9 cellular contexts compared by ENCODE assay signal in genomic region chr7:100602889-100603696, GRCh38. TPM values are rescaled to one million over a fixed set of nuclear protein-coding genes. Genes with fewer than 3 reads are reported as not detected.
DNase-seq lines count a peak whose midpoint lies in the region; ATAC-seq and TF ChIP-seq lines count a peak whose summit lies in the region.
"Had no signal": no experiment of that assay in that cellular context is flagged by ENCODE, and none has a peak within 500 bp of the region (broad histone marks: within the 10 kb centered on the region; RNA-seq: fewer than 3 reads in every experiment).

No MANE protein-coding gene starts in this region.

- in situ Hi-C loops in Panc1 (cut with HindIII; ENCODE audit: low pct_unique_long_range_greater_than_20kb, low sequenced_read_pairs), result no loop called here

- H3K27me3 Mint-ChIP-seq in osteocyte (ENCODE audit: unreplicated experiment), result no peaks in the 10 kb centered on the region

- POLR2A ChIA-PET in Panc1 (lab: Charles Lee), result interaction anchor here (0.6 kb wide), 1 partner anchor 18 kb away, joined by 4 read pairs; no protein-coding TSS in a partner anchor

- peaks cover 37% of the 10 kb centered on the region for H3K4me1 Mint-ChIP-seq in osteocyte (ENCODE audit: unreplicated experiment)

- H3K4me3 ChIP-seq in Panc1 (ENCODE audit: low read depth in 2 of 2, low read length in 2 of 2), result peak overlapping the region; percentile 51 to 67; a peak in 3 of 4 replicates

- H3K27me3 ChIP-seq in Panc1 (ENCODE audit: control insufficient read depth, insufficient read depth, low read length), result no peaks in the 10 kb centered on the region

- H3K9me3 ChIP-seq in Panc1 (ENCODE audit: control insufficient read depth, insufficient read depth, low read depth, low read length), result no peaks in the 10 kb centered on the region

- intact Hi-C loops in Panc1 (cut with micrococcal nuclease; ENCODE audit: unreplicated experiment), result no loop called here

- 0 out of 2 replicates have a peak overlapping the region, but pooled peaks have one; percentile 2 for H3K27ac ChIP-seq in Panc1 (ENCODE audit: low read length)
- H3K27ac ChIP-seq: HL-60 had no signal

- ATAC-seq in Panc1, result no peak
- no peak for ATAC-seq in HG02840 (IDR thresholded peaks at IDR 0.05; ENCODE audit: low FRiP score, unreplicated experiment)
- ATAC-seq in HG03097 (IDR thresholded peaks at IDR 0.05; ENCODE audit: low FRiP score, unreplicated experiment), result no peak

- H3K4me3 Mint-ChIP-seq in osteocyte (ENCODE audit: unreplicated experiment), result peak overlapping the region; percentile 83

- no peaks in the 10 kb centered on the region for H3K36me3 ChIP-seq in Panc1 (ENCODE audit: control insufficient read depth, insufficient read depth, low read length)

- peaks cover 8% of the 10 kb centered on the region; the same call in 1 of the 2 replicates for H3K4me1 ChIP-seq in Panc1 (ENCODE audit: control insufficient read depth, insufficient read depth, low read length)

- DNase-seq in DMS114 treated with DMSO at 0.1 percent for 48 hours (lab: John Stamatoyannopoulos, UW; ENCODE audit: unreplicated experiment) (peak; percentile 14), Panc1 (ENCODE audit: low read depth, low spot score) (no peak), fibroblast of gingiva (ENCODE audit: low read depth) (peak; percentile 88), osteocyte (ENCODE audit: extremely low spot score, unreplicated experiment) (peak; percentile 92), hippocampal formation (lab: John Stamatoyannopoulos, UW) (no peak), NCI-H1092 (lab: John Stamatoyannopoulos, UW) (no peak)

- TF ChIP-seq CTCF in Panc1 (IDR thresholded peaks at IDR 0.05), result no peak
- TF ChIP-seq CTCF in osteocyte (IDR thresholded peaks at IDR 0.05), result no peak

- no TSS peak for BruUV-seq in Panc1 (replicated peaks; lab: Mats Ljungman, UMichigan)

- H3K27ac Mint-ChIP-seq in osteocyte (ENCODE audit: unreplicated experiment), result peak overlapping the region; percentile 91

- CTCF ChIA-PET in Panc1 (lab: Charles Lee), result interaction anchor here (0.7 to 1.6 kb wide), 3 partner anchors 23 to 43 kb away, joined by 3 to 8 read pairs (median 7); no protein-coding TSS in a partner anchor

- H3K9me3 Mint-ChIP-seq in osteocyte (ENCODE audit: unreplicated experiment), result no peaks in the 10 kb centered on the region

- peaks cover 7% of the 10 kb centered on the region for H3K36me3 Mint-ChIP-seq in osteocyte (ENCODE audit: unreplicated experiment)

RNA-seq across cellular contexts. Expression of gene PCOLCE, which starts 0.9 kb away (rescaled TPM):
- 13.8 TPM for total RNA-seq in Panc1 (2021; ENCODE audit: unreplicated experiment)
- 28.9 TPM for polyA plus RNA-seq in Panc1 (2012; ENCODE audit: insufficient read length)
- total RNA-seq in osteocyte, result 608 and 626 TPM in 2 replicates

RNA-seq across cellular contexts. Expression of gene MOSPD3, which starts 9.2 kb away (rescaled TPM):
- 25.0 TPM for total RNA-seq in Panc1 (2021; ENCODE audit: unreplicated experiment)
- polyA plus RNA-seq in Panc1 (2012; ENCODE audit: insufficient read length), result 39.7 TPM
- total RNA-seq in osteocyte, result 24.5 and 26.3 TPM in 2 replicates

RNA-seq across cellular contexts. Expression of gene FBXO24, which starts 17.0 kb away (rescaled TPM):
- 0.59 TPM for total RNA-seq in Panc1 (2021; ENCODE audit: unreplicated experiment)
- polyA plus RNA-seq in Panc1 (2012; ENCODE audit: insufficient read length), result 1.2 TPM
- total RNA-seq in osteocyte, result 0.46 and 0.94 TPM in 2 replicates

RNA-seq across cellular contexts. Expression of gene LRCH4, which starts 17.2 kb away (rescaled TPM):
- 66.4 TPM for total RNA-seq in Panc1 (2021; ENCODE audit: unreplicated experiment)
- polyA plus RNA-seq in Panc1 (2012; ENCODE audit: insufficient read length), result 51.5 TPM
- 76.2 and 90.9 TPM in 2 replicates for total RNA-seq in osteocyte

RNA-seq across cellular contexts. Expression of gene SAP25, which starts 29.4 kb away (rescaled TPM):
- 3.0 TPM for total RNA-seq in Panc1 (2021; ENCODE audit: unreplicated experiment)
- polyA plus RNA-seq in Panc1 (2012; ENCODE audit: insufficient read length), result not detected
- total RNA-seq in osteocyte, result 1.5 TPM in 1 of 2 replicates, not detected in the other

Comparison
In these comparisons a context has a peak if more than half of its experiments do, and no peak if none do; other contexts are left out.
1. DNase-seq: peak in DMS114 treated with DMSO at 0.1 percent for 48 hours (single experiment), fibroblast of gingiva (single experiment) and osteocyte (single experiment); none in Panc1 (single experiment), hippocampal formation (0 of 2) and NCI-H1092 (single experiment).
2. RNA of gene PCOLCE, which starts 0.9 kb away (total RNA-seq): 608 to 626 TPM in osteocyte; 13.8 TPM in Panc1 (single experiment); every median in the first group is over 10 times any median in the second.